Comparison of ENCODE assay signal across 20 cellular contexts in the genomic region with DNA sequence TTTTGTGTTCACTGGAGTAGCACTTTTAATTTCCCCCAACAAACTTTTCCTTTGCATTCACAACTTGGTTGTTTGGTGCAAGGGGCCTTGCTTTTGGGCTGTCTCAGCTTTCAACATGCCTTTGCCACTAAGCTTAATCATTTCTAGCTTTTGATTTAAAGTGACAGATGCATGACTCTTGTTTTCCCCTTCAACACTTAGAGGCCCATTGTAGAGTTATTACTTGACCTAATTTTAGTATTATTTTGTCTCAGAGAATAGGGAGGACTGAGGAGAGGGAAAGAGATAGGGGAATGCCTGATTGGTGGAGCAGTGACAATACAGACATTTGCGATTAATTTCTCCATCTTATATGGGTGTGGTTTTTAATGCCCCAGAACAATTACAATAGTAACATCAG.
"Had no signal": no experiment of that assay in that cellular context is flagged by ENCODE, and none has a peak within 500 bp of the region (broad histone marks: within the 10 kb centered on the region; RNA-seq: fewer than 3 reads in every experiment).

No MANE protein-coding gene starts in this region.

- H3K36me3 ChIP-seq: esophagus muscularis mucosa, gastrocnemius medialis, heart right ventricle, prostate gland, suprapubic skin, thyroid gland had no signal

- H3K4me1 Mint-ChIP-seq: naive B cell, nephron had no signal

- DNase-seq: effector memory CD4-positive, alpha-beta T cell; gastrocnemius medialis; heart right ventricle; hypothalamus; kidney glomerular epithelial cell; mesendoderm; naive B cell; occipital lobe; stimulated activated CD4-positive, alpha-beta T cell treated with anti-CD3 and anti-CD28 coated beads, Interleukin-2, amount 100 ng/mL, for 24 hours; stimulated activated CD4-positive, alpha-beta T cell treated with anti-CD3 and anti-CD28 coated beads, Interleukin-4, amount 100 ng/mL, for 4 hours; stimulated activated naive CD4-positive, alpha-beta T cell; thyroid gland had no signal

- H3K4me3 ChIP-seq: esophagus muscularis mucosa, gastrocnemius medialis, heart right ventricle, prostate gland, skin epidermis, suprapubic skin, thyroid gland had no signal

- H3K4me3 Mint-ChIP-seq: naive B cell, nephron, type B pancreatic cell had no signal

- H3K4me1 ChIP-seq: esophagus muscularis mucosa, gastrocnemius medialis, heart right ventricle, parathyroid adenoma, prostate gland, suprapubic skin, thyroid gland had no signal

- H3K27me3 ChIP-seq: esophagus muscularis mucosa, gastrocnemius medialis, heart right ventricle, suprapubic skin, thyroid gland had no signal

- ATAC-seq: gastrocnemius medialis, heart right ventricle, sciatic nerve had no signal

- H3K36me3 Mint-ChIP-seq: naive B cell, type B pancreatic cell had no signal

- H3K9me3 Mint-ChIP-seq: nephron, type B pancreatic cell had no signal

- H3K9me3 ChIP-seq: esophagus muscularis mucosa, gastrocnemius medialis, heart right ventricle, prostate gland, suprapubic skin, thyroid gland had no signal

- H3K79me2 ChIP-seq: parathyroid adenoma had no signal

- H3K9ac ChIP-seq: parathyroid adenoma had no signal

- H3K27ac ChIP-seq: esophagus muscularis mucosa, gastrocnemius medialis, heart right ventricle, parathyroid adenoma, prostate gland, skin epidermis, suprapubic skin, thyroid gland had no signal

- H3K27me3 Mint-ChIP-seq: type B pancreatic cell had no signal

- H2AFZ ChIP-seq: parathyroid adenoma had no signal
